27 cellular contexts compared by ENCODE assay signal in the genomic region with DNA sequence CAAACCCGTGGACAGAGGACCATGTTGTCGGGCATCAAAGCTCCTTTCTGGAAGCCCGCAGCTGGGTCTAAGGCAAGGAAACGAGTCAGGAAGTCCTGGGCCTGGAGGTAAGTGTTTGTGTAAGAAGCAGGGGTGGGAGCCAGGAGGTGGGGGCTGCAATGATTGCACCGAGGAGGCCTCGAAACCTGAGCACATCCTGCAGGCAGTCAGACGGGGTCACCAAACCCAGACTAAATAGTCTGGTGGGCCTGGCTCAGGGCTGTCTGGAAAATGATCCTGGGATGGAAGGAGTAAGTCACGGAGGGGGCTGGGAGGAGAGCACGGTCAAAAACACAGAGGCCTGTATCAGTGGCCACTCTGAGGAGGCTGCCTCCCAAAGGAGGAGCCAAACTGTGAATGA.
DNase-seq lines count a peak whose midpoint lies in the region; ATAC-seq, FAIRE-seq and TF ChIP-seq lines count a peak whose summit lies in the region.
"Had no signal": no experiment of that assay in that cellular context is flagged by ENCODE, and none has a peak within 500 bp of the region (broad histone marks: within the 10 kb centered on the region; RNA-seq: fewer than 3 reads in every experiment).

No MANE protein-coding gene starts in this region.

- H4K20me1 ChIP-seq in astrocyte (ENCODE audit: insufficient read depth, low read length): no peaks in the 10 kb centered on the region
- no peaks in the 10 kb centered on the region for H4K20me1 ChIP-seq in neural progenitor cell (ENCODE audit: low read depth)

- H3K4me1 Mint-ChIP-seq in astrocyte (ENCODE audit: low read depth, unreplicated experiment): peaks cover 7% of the 10 kb centered on the region
- H3K4me1 Mint-ChIP-seq in neural progenitor cell: peaks cover 51% of the 10 kb centered on the region
- H3K4me1 Mint-ChIP-seq: B cell, IgD-negative memory B cell had no signal

- no peaks in the 10 kb centered on the region for H3K79me2 ChIP-seq in astrocyte (ENCODE audit: insufficient read depth, low read length)
- H3K79me2 ChIP-seq in neural progenitor cell (ENCODE audit: low read depth): no peaks in the 10 kb centered on the region

- no peaks in the 10 kb centered on the region for H3K36me3 ChIP-seq in astrocyte (ENCODE audit: insufficient read depth, low read length)
- H3K36me3 ChIP-seq in neural progenitor cell: no peaks in the 10 kb centered on the region

- TF ChIP-seq CTCF in astrocyte (IDR thresholded peaks at IDR 0.05; ENCODE audit: insufficient read depth, low read depth, low read length) (no peak), neural progenitor cell (IDR thresholded peaks at IDR 0.05) (no peak)

- peak overlapping the region; percentile 63 for H3K27ac Mint-ChIP-seq in astrocyte (ENCODE audit: unreplicated experiment)
- peak overlapping the region; percentile 87 for H3K27ac Mint-ChIP-seq in neural progenitor cell
- H3K27ac Mint-ChIP-seq: B cell; CD8-positive, alpha-beta T cell; HFFc6; IgD-negative memory B cell had no signal

- H3K9me3 Mint-ChIP-seq in astrocyte (ENCODE audit: unreplicated experiment) (peaks cover 12% of the 10 kb centered on the region), neural progenitor cell (no peaks in the 10 kb centered on the region)
- H3K9me3 Mint-ChIP-seq: HFFc6 had no signal

- H3K9ac ChIP-seq in astrocyte (ENCODE audit: low read length): no peak overlapping the region
- H3K9ac ChIP-seq in neural progenitor cell: no peak overlapping the region
- H3K9ac ChIP-seq: KMS-11 had no signal

- ATAC-seq in HG02623 (IDR thresholded peaks at IDR 0.05; ENCODE audit: unreplicated experiment) (no peak), HG02970 (IDR thresholded peaks at IDR 0.05; ENCODE audit: low FRiP score, unreplicated experiment) (no peak)
- ATAC-seq: CD8-positive, alpha-beta T cell; Panc1 had no signal

- DNase-seq in astrocyte (ENCODE audit: low read depth): peak; percentile 73
- DNase-seq in islet precursor cell: peak; percentile 87
- DNase-seq in neural progenitor cell (ENCODE audit: low spot score): no peak
- no peak for DNase-seq in NCI-H1694 (lab: John Stamatoyannopoulos, UW)
- no peak for DNase-seq in activated naive CD4-positive, alpha-beta T cell treated with Interleukin-2 at 50 U/mL for 16 hours
- DNase-seq: Caco-2; CD8-positive, alpha-beta T cell; DMS79; GF-D8; H7; HFFc6; MM.1S; NCI-H1694 treated with DMSO at 0.1 percent for 48 hours; NCI-H2081; NCI-H2227 treated with DMSO at 0.1 percent for 48 hours; NCI-H526 treated with DMSO at 0.1 percent for 48 hours; SHP77 treated with DMSO at 0.1 percent for 48 hours had no signal

- H3K27me3 ChIP-seq in astrocyte (ENCODE audit: insufficient read depth, low read length) (no peaks in the 10 kb centered on the region), neural progenitor cell (no peaks in the 10 kb centered on the region)

- peaks cover 25% of the 10 kb centered on the region for H3F3A ChIP-seq in neural progenitor cell (ENCODE audit: low read depth)

- H3K9me3 ChIP-seq in astrocyte (ENCODE audit: insufficient read depth, low read depth, low read length) (no peaks in the 10 kb centered on the region), neural progenitor cell (ENCODE audit: low read depth) (no peaks in the 10 kb centered on the region)
- H3K9me3 ChIP-seq: Caco-2 had no signal

- H3K4me2 ChIP-seq in astrocyte (ENCODE audit: low read length) (no peak overlapping the region), neural progenitor cell (no peak overlapping the region)
- H3K4me2 ChIP-seq: KMS-11 had no signal

- H3K4me1 ChIP-seq in astrocyte (ENCODE audit: insufficient read depth, low read length): peaks cover 3% of the 10 kb centered on the region
- H3K4me1 ChIP-seq in neural progenitor cell: peaks cover 32% of the 10 kb centered on the region
- H3K4me1 ChIP-seq: Caco-2 had no signal

- H3K4me3 ChIP-seq in astrocyte (ENCODE audit: insufficient read depth, low read depth, low read length): no peak overlapping the region
- H3K4me3 ChIP-seq in neural progenitor cell: no peak overlapping the region

- H3K27ac ChIP-seq in astrocyte (ENCODE audit: low read depth, low read length) (no peak overlapping the region), neural progenitor cell (no peak overlapping the region)
- H3K27ac ChIP-seq: C4-2B, HL-60, KMS-11, RWPE1 had no signal

- peaks cover 3% of the 10 kb centered on the region for H3K27me3 Mint-ChIP-seq in astrocyte (ENCODE audit: low read depth, unreplicated experiment)
- H3K27me3 Mint-ChIP-seq in neural progenitor cell (ENCODE audit: insufficient read depth, low read depth): peaks cover 5% of the 10 kb centered on the region

- no peak for FAIRE-seq in astrocyte (lab: Jason Lieb, UNC)
- FAIRE-seq: GM12891 had no signal

- H2AFZ ChIP-seq in astrocyte (ENCODE audit: low read depth, low read length) (no peak overlapping the region), neural progenitor cell (replicated peaks) (no peak overlapping the region)

- peaks cover 3% of the 10 kb centered on the region for H3K36me3 Mint-ChIP-seq in astrocyte (ENCODE audit: low read depth, unreplicated experiment)
- H3K36me3 Mint-ChIP-seq in neural progenitor cell: no peaks in the 10 kb centered on the region
- H3K36me3 Mint-ChIP-seq: CD8-positive, alpha-beta T cell had no signal

- H3K4me3 Mint-ChIP-seq in astrocyte (ENCODE audit: unreplicated experiment): no peak overlapping the region
- H3K4me3 Mint-ChIP-seq in neural progenitor cell: peak overlapping the region; percentile 35
- H3K4me3 Mint-ChIP-seq: B cell; CD8-positive, alpha-beta T cell; HFFc6 had no signal

Comparison
In these comparisons a context has a peak if more than half of its experiments do, and no peak if none do; other contexts are left out.
1. DNase-seq: peak in astrocyte (single experiment) and islet precursor cell (single experiment); none in neural progenitor cell (single experiment), NCI-H1694 (single experiment) and activated naive CD4-positive, alpha-beta T cell treated with Interleukin-2 at 50 U/mL for 16 hours (single experiment).